Comparison of ENCODE assay signal across 2 cellular contexts in genomic region chr3:50354850-50355249, GRCh38.
TF ChIP-seq lines count a peak whose summit lies in the region.

No MANE protein-coding gene starts in this region.

TF ChIP-seq in K562, 482 proteins besides CTCF, POLR2A, EP300 and RAD21:
- TF ChIP-seq XRCC3 (IDR thresholded peaks at IDR 0.05) (no peak), RBFOX2 (IDR thresholded peaks at IDR 0.05; ENCODE audit: low read depth, low read length) (peak; percentile 27; the same call in 1 of the 2 replicates)

TF ChIP-seq in HEK293T, 16 proteins besides CTCF, POLR2A, EP300 and RAD21:
- no peak for TF ChIP-seq ZNF384 (IDR thresholded peaks at IDR 0.05)
- TF ChIP-seq ARNT (IDR thresholded peaks at IDR 0.05): no peak
- no peak for TF ChIP-seq FOXA1 (IDR thresholded peaks at IDR 0.05)
- TF ChIP-seq SUZ12 (IDR thresholded peaks at IDR 0.05): no peak
- TF ChIP-seq SP1 (IDR thresholded peaks at IDR 0.05): no peak
- TF ChIP-seq FOXM1 (IDR thresholded peaks at IDR 0.05; ENCODE audit: borderline replicate concordance): no peak
- no peak for TF ChIP-seq CTBP1 (IDR thresholded peaks at IDR 0.05; ENCODE audit: borderline replicate concordance)
- no peak for TF ChIP-seq FOXK2 (IDR thresholded peaks at IDR 0.05)
- no peak for TF ChIP-seq BHLHE40 (IDR thresholded peaks at IDR 0.05; ENCODE audit: borderline replicate concordance)
- no peak for TF ChIP-seq LEF1 (IDR thresholded peaks at IDR 0.05; ENCODE audit: borderline replicate concordance)
- no peak for TF ChIP-seq ELF4 (IDR thresholded peaks at IDR 0.05)
